Comparison of ENCODE assay signal across 8 cellular contexts in the genomic region with DNA sequence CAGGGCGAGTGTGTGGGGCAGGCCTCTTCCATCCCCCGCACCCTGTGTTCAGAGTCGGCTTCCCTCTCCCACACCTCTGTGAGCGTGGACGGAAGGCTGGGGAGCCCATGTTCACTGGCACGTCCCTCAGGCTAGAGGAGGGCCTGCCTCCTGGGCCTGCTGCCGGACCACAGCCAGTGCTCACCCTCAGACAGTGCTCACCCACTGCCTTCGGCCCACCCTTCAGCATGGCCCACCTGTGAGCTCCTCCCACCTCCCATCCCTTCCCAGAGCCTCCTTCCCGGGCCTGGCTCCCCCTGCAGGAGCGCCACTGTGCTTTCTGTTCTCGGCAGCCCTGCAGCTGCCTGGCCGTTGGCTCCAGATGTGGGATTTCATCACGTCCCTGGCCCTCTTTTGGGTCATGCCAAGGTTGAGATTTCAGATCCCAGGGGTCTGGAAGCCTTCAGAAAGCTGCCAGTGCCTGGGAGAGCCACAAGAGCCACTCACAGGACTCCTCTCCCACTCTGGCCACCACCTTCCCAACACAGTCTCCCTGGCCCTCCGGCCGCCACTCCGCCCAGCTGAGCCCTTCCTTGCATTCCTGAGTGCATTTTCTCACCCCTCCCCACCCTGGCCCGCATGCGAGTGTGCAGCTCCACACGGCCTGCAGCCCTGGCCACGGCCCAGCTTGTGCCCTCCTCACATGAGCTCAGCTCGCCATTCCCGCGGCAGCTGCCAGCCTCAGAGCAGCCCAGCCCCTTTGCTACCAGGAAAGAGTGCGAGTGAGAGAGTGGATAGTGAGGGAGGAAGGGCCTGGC. TPM values are rescaled to one million over a fixed set of nuclear protein-coding genes. Genes with fewer than 3 reads are reported as not detected.
DNase-seq lines count a peak whose midpoint lies in the region; ATAC-seq, FAIRE-seq and TF ChIP-seq lines count a peak whose summit lies in the region.

No MANE protein-coding gene starts in this region.

- intact Hi-C loops in activated CD4-positive, alpha-beta T cell treated with anti-CD3 and anti-CD28 coated beads for 36 hours (cut with DNase I, micrococcal nuclease), result no loop called here

- H3K9me2 ChIP-seq in Karpas-422 (replicated peaks; ENCODE audit: insufficient read depth, low read length), result no peaks in the 10 kb centered on the region

- in situ Hi-C loops in SK-MEL-5 (cut with HindIII; ENCODE audit: low pct_unique_long_range_greater_than_20kb, low sequenced_read_pairs), result no loop called here

- peaks cover 5% of the 10 kb centered on the region for H3K36me3 Mint-ChIP-seq in activated CD4-positive, alpha-beta T cell treated with anti-CD3 and anti-CD28 coated beads for 36 hours (ENCODE audit: low read depth)

- H3K27me3 ChIP-seq in Karpas-422 (ENCODE audit: low read length), result no peaks in the 10 kb centered on the region

- TF ChIP-seq POLR2A in GM12892 (IDR thresholded peaks at IDR 0.05; ENCODE audit: low read depth, low read length), result no peak

- H3K4me3 ChIP-seq in AG10803 (ENCODE audit: low read length), result no peak overlapping the region
- H3K4me3 ChIP-seq in Karpas-422 (ENCODE audit: low read length), result no peak overlapping the region

- no peak overlapping the region for H2AFZ ChIP-seq in Karpas-422 (ENCODE audit: low read length)

- POLR2A ChIA-PET in activated CD4-positive, alpha-beta T cell treated with anti-CD3 and anti-CD28 coated beads for 36 hours (lab: Charles Lee), result no interaction called here

- no peak for ATAC-seq in activated CD4-positive, alpha-beta T cell treated with anti-CD3 and anti-CD28 coated beads for 36 hours

- peak; percentile 76 for DNase-seq in AG10803 (ENCODE audit: low read depth)
- peak; percentile 37 for DNase-seq in SK-MEL-5 (ENCODE audit: low read depth, low spot score)
- DNase-seq in fibroblast of the conjunctiva (ENCODE audit: low read depth), result peak; percentile 36
- peak in 52 of 56 donors; percentile 19 to 79 (median 58) for DNase-seq in nucleus accumbens (lab: John Stamatoyannopoulos, UW)
- no peak for DNase-seq in Karpas-422
- no peak for DNase-seq in GM12892 (ENCODE audit: insufficient read length)
- no peak for DNase-seq in activated CD4-positive, alpha-beta T cell treated with anti-CD3 and anti-CD28 coated beads for 36 hours
- DNase-seq in NCI-H345 (lab: John Stamatoyannopoulos, UW), result no peak

- H3K27ac Mint-ChIP-seq in activated CD4-positive, alpha-beta T cell treated with anti-CD3 and anti-CD28 coated beads for 36 hours, result no peak overlapping the region

- no peaks in the 10 kb centered on the region for H3K9me3 ChIP-seq in Karpas-422 (ENCODE audit: low read length)

- no peaks in the 10 kb centered on the region for H3K79me2 ChIP-seq in Karpas-422 (ENCODE audit: low read length)

- no peak overlapping the region for H3K9ac ChIP-seq in Karpas-422 (ENCODE audit: low read length)

- no peaks in the 10 kb centered on the region for H3K27me3 Mint-ChIP-seq in activated CD4-positive, alpha-beta T cell treated with anti-CD3 and anti-CD28 coated beads for 36 hours

- H3K4me1 ChIP-seq in Karpas-422 (ENCODE audit: low read length), result no peaks in the 10 kb centered on the region

- H3K36me3 ChIP-seq in Karpas-422 (ENCODE audit: insufficient read depth, low read length), result no peaks in the 10 kb centered on the region; the same call in 1 of the 2 replicates

- peak; percentile 49 for TF ChIP-seq CTCF in AG10803 (conservative IDR thresholded peaks at IDR 0.05; ENCODE audit: low read length)

- no peak for FAIRE-seq in GM12892 (lab: Jason Lieb, UNC)

- H4K20me1 ChIP-seq in Karpas-422 (ENCODE audit: insufficient read depth, low read depth, low read length), result no peaks in the 10 kb centered on the region; the same call in 1 of the 2 replicates

- H3K4me1 Mint-ChIP-seq in activated CD4-positive, alpha-beta T cell treated with anti-CD3 and anti-CD28 coated beads for 36 hours, result no peaks in the 10 kb centered on the region

- CTCF ChIA-PET in activated CD4-positive, alpha-beta T cell treated with anti-CD3 and anti-CD28 coated beads for 36 hours (lab: Charles Lee), result no interaction called here

- H3K27ac ChIP-seq in Karpas-422 (ENCODE audit: low read length), result no peak overlapping the region

- H3K4me2 ChIP-seq in Karpas-422 (ENCODE audit: low read depth, low read length, poor library complexity, severe bottlenecking), result no peak overlapping the region

- no peaks in the 10 kb centered on the region for H3K9me3 Mint-ChIP-seq in activated CD4-positive, alpha-beta T cell treated with anti-CD3 and anti-CD28 coated beads for 36 hours (ENCODE audit: low read depth)

- no peak overlapping the region for H3K4me3 Mint-ChIP-seq in activated CD4-positive, alpha-beta T cell treated with anti-CD3 and anti-CD28 coated beads for 36 hours

RNA-seq across cellular contexts. Expression of a gene that starts 25.3 kb away (rescaled TPM):
- not detected in 2 replicates for total RNA-seq in SK-MEL-5 (2014; rRNA removed; shearing (Covaris generic))
- not detected in 2 replicates for polyA plus RNA-seq in SK-MEL-5 (2015; cell fraction: cytosol; rRNA removed)
- not detected in 2 replicates for polyA plus RNA-seq in SK-MEL-5 (2015; cell fraction: nucleus; rRNA removed)
- 0.40 TPM in 1 of 2 replicates, not detected in the other for total RNA-seq in Karpas-422 (2014; rRNA removed; shearing (Covaris generic); ENCODE audit: low replicate concordance)
- polyA plus RNA-seq in GM12892 (2012; ENCODE audit: missing spikeins), result 5.8 TPM
- total RNA-seq in activated CD4-positive, alpha-beta T cell treated with anti-CD3 and anti-CD28 coated beads for 36 hours, result 1 to 10 TPM; 4.4 to 4.9 TPM

RNA-seq across cellular contexts. Expression of a gene that starts 54.4 kb away (rescaled TPM):
- not detected in 2 replicates for total RNA-seq in SK-MEL-5 (2014; rRNA removed; shearing (Covaris generic))
- not detected in 2 replicates for polyA plus RNA-seq in SK-MEL-5 (2015; cell fraction: cytosol; rRNA removed)
- not detected in 2 replicates for polyA plus RNA-seq in SK-MEL-5 (2015; cell fraction: nucleus; rRNA removed)
- not detected in 2 replicates for total RNA-seq in Karpas-422 (2014; rRNA removed; shearing (Covaris generic); ENCODE audit: low replicate concordance)
- polyA plus RNA-seq in GM12892 (2012; ENCODE audit: missing spikeins), result not detected
- total RNA-seq in activated CD4-positive, alpha-beta T cell treated with anti-CD3 and anti-CD28 coated beads for 36 hours, result not detected

Comparison
In these comparisons a context has a peak if more than half of its experiments do, and no peak if none do; other contexts are left out.
1. DNase-seq: peak in AG10803 (single experiment), SK-MEL-5 (single experiment), fibroblast of the conjunctiva (single experiment) and nucleus accumbens (52 of 56); none in Karpas-422 (single experiment), GM12892 (single experiment), activated CD4-positive, alpha-beta T cell treated with anti-CD3 and anti-CD28 coated beads for 36 hours (single experiment) and NCI-H345 (single experiment).